ENCODE assay signal across 8 cellular contexts in genomic region chr19:38634757-38635482, GRCh38. TPM values are rescaled to one million over a fixed set of nuclear protein-coding genes. Genes with fewer than 3 reads are reported as not detected.
A peak's percentile ranks its signal among the peaks of the same experiment; 100 is the strongest.
DNase-seq lines count a peak whose midpoint lies in the region; ATAC-seq and TF ChIP-seq lines count a peak whose summit lies in the region.

No MANE protein-coding gene starts in this region.

- H3K4me1 Mint-ChIP-seq in WTC11 = peaks cover 34% of the 10 kb centered on the region

- H3K27ac ChIP-seq in caudate nucleus (ENCODE audit: low read depth, low read length) = no peak overlapping the region

- H3K27ac Mint-ChIP-seq in WTC11 = peak overlapping the region; percentile 91

- POLR2A ChIA-PET in WTC11 (lab: Charles Lee) = interaction anchor here (0.5 to 1.5 kb wide), 6 partner anchors 16 to 232 kb away, joined by 3 to 7 read pairs (median 3); partner anchors contain the start of genes EIF3K and FAM98C

- H3K9me3 Mint-ChIP-seq in WTC11 = no peaks in the 10 kb centered on the region

- peak; percentile 23; the same call in 1 of the 2 replicates for ATAC-seq in WTC11
- ATAC-seq in GM19452 (IDR thresholded peaks at IDR 0.05; ENCODE audit: unreplicated experiment) = no peak

- no peak overlapping the region for H3K4me3 ChIP-seq in NB4 (ENCODE audit: low read depth, low read length)

- peaks cover 46% of the 10 kb centered on the region for H3K36me3 Mint-ChIP-seq in WTC11

- no peaks in the 10 kb centered on the region for H3K27me3 Mint-ChIP-seq in WTC11 (ENCODE audit: low read depth)

- no peak overlapping the region for H3K4me3 Mint-ChIP-seq in WTC11

- TF ChIP-seq CTCF in GM10266 (IDR thresholded peaks at IDR 0.05; ENCODE audit: control insufficient read depth, insufficient read depth, low read depth, missing control alignments) = peak; percentile 82
- peak; percentile 65 for TF ChIP-seq CTCF in NB4 (IDR thresholded peaks at IDR 0.05; ENCODE audit: low read depth, low read length)
- TF ChIP-seq CTCF in WTC11 (IDR thresholded peaks at IDR 0.05) = peak; percentile 97

- TF ChIP-seq POLR2A in NB4 (IDR thresholded peaks at IDR 0.05; ENCODE audit: extremely low read depth, insufficient read length) = no peak

- DNase-seq in GM10266 (ENCODE audit: extremely low spot score) (peak; percentile 75), NB4 (ENCODE audit: low read depth) (peak; percentile 59), WTC11 (ENCODE audit: low spot score) (peak; percentile 84), caudate nucleus (lab: John Stamatoyannopoulos, UW) (peak in 48 of 61 donors; percentile 3 to 69 (median 31)), kidney tubule cell (ENCODE audit: low spot score) (peak; percentile 72), H4 (ENCODE audit: low spot score) (no peak)
- peak; percentile 73 for DNase-seq in stimulated activated CD4-positive, alpha-beta T cell treated with anti-CD3 and anti-CD28 coated beads, Interleukin-4, amount 100 ng/mL, for 1 hour

- CTCF ChIA-PET in WTC11 (lab: Charles Lee) = interaction anchor here (0.5 to 5.6 kb wide), 43 partner anchors 9 to 857 kb away, joined by 3 to 101 read pairs (median 6); partner anchors contain the start of genes ACTN4, EIF3K, FAM98C and GGN

TF ChIP-seq in WTC11, 78 proteins besides CTCF, POLR2A, EP300 and RAD21:
- TF ChIP-seq ZNF532 (CRISPR knock-in tag; IDR thresholded peaks at IDR 0.05; ENCODE audit: borderline replicate concordance) = no peak
- TF ChIP-seq AR (CRISPR knock-in tag; IDR thresholded peaks at IDR 0.05) = no peak
- TF ChIP-seq ZNF425 (CRISPR knock-in tag; conservative IDR thresholded peaks at IDR 0.05) = no peak
TF ChIP-seq in WTC11: peak in this region for 0.

RNA-seq across cellular contexts. Expression of gene ACTN4, which starts 12.5 kb away (rescaled TPM):
- total RNA-seq in WTC11 (2021) = 484 to 511 TPM (median 506 TPM) in 3 replicates
- 157 and 262 TPM in 2 replicates for total RNA-seq in H4 (2014; rRNA removed; shearing (Covaris generic))

RNA-seq across cellular contexts. Expression of gene EIF3K, which starts 15.9 kb away (rescaled TPM):
- 389 to 416 TPM (median 410 TPM) in 3 replicates for total RNA-seq in WTC11 (2021)
- total RNA-seq in H4 (2014; rRNA removed; shearing (Covaris generic)) = 980 and 1,233 TPM in 2 replicates

RNA-seq across cellular contexts. Expression of gene MAP4K1, which starts 17.2 kb away (rescaled TPM):
- 14.0 to 25.0 TPM (median 24.5 TPM) in 3 replicates for total RNA-seq in WTC11 (2021)
- 0.29 and 3.0 TPM in 2 replicates for total RNA-seq in H4 (2014; rRNA removed; shearing (Covaris generic))
